ENCODE assay signal across 24 cellular contexts in genomic region chr18:4734021-4734420, GRCh38.
"Had no signal": no experiment of that assay in that cellular context is flagged by ENCODE, and none has a peak within 500 bp of the region (broad histone marks: within the 10 kb centered on the region; RNA-seq: fewer than 3 reads in every experiment).

No MANE protein-coding gene starts in this region.

- H3K27ac Mint-ChIP-seq: dendritic cell treated with granulocyte-macrophage colony-stimulating factor and Interleukin-4, amounts not matched to agents 40 ng/mL and 50 ng/mL, for 4 days; effector memory CD8-positive, alpha-beta T cell; endodermal cell; mesothelial cell of epicardium; naive B cell had no signal

- H3K36me3 Mint-ChIP-seq: mesothelial cell of epicardium, naive B cell had no signal

- H3K4me1 Mint-ChIP-seq: naive B cell had no signal

- DNase-seq: colonic mucosa; cortex of kidney; effector CD8-positive, alpha-beta T cell; effector memory CD8-positive, alpha-beta T cell; endodermal cell; erythroblast; esophagus squamous epithelium; foreskin fibroblast; foreskin melanocyte; gastrocnemius medialis; glutamatergic neuron; head of caudate nucleus; heart right ventricle; hippocampal formation; left cardiac atrium; left lung; left ventricle myocardium superior; lower lobe of right lung; mesenchymal stem cell; mucosa of descending colon; naive B cell had no signal

- H3K4me3 Mint-ChIP-seq: dendritic cell treated with granulocyte-macrophage colony-stimulating factor and Interleukin-4, amounts not matched to agents 40 ng/mL and 50 ng/mL, for 4 days; effector memory CD8-positive, alpha-beta T cell; endodermal cell; mesothelial cell of epicardium; naive B cell had no signal

- H3K9me3 Mint-ChIP-seq: endodermal cell had no signal

- H3K4me1 ChIP-seq: colonic mucosa, esophagus squamous epithelium, gastrocnemius medialis, heart right ventricle, left lung, lower lobe of right lung had no signal

- H3K9me3 ChIP-seq: colonic mucosa, esophagus squamous epithelium, gastrocnemius medialis, lower lobe of right lung had no signal

- H3K27me3 ChIP-seq: colonic mucosa, esophagus squamous epithelium, gastrocnemius medialis, heart right ventricle, left lung had no signal

- H3K27ac ChIP-seq: colonic mucosa, epithelial cell of prostate, esophagus squamous epithelium, gastrocnemius medialis, heart right ventricle, left lung, lower lobe of right lung had no signal

- H3K36me3 ChIP-seq: colonic mucosa, esophagus squamous epithelium, gastrocnemius medialis, heart right ventricle, left lung, lower lobe of right lung had no signal

- H3K4me3 ChIP-seq: colonic mucosa, esophagus squamous epithelium, gastrocnemius medialis, heart right ventricle, left lung, lower lobe of right lung, mucosa of descending colon had no signal

- H3K27me3 Mint-ChIP-seq: dendritic cell treated with granulocyte-macrophage colony-stimulating factor and Interleukin-4, amounts not matched to agents 40 ng/mL and 50 ng/mL, for 4 days; effector memory CD8-positive, alpha-beta T cell; naive B cell had no signal
